In genomic region chr3:197276808-197277207, GRCh38 we compare ENCODE assay signal across 1 cellular context.
TF ChIP-seq lines count a peak whose summit lies in the region.

No MANE protein-coding gene starts in this region.

TF ChIP-seq in HEK293, 187 proteins besides CTCF, POLR2A, EP300 and RAD21:
- 0 out of 2 replicates have a peak, but pooled peaks have one; percentile 16 for TF ChIP-seq ZNF654 (tag by site-specific recombination; IDR thresholded peaks at IDR 0.05; ENCODE audit: low read depth)
